8 cellular contexts compared by ENCODE assay signal in genomic region chr5:56818409-56819026, GRCh38. TPM values are rescaled to one million over a fixed set of nuclear protein-coding genes. Genes with fewer than 3 reads are reported as not detected.
DNase-seq lines count a peak whose midpoint lies in the region; ATAC-seq and TF ChIP-seq lines count a peak whose summit lies in the region.

No MANE protein-coding gene starts in this region.

- H3K9ac ChIP-seq in GM23248 = no peak overlapping the region

- H3K27ac ChIP-seq in GM23248 (no peak overlapping the region), right lobe of liver (peak overlapping the region in 2 of 3 donors; percentile 16 to 34)

- no peak for ATAC-seq in right lobe of liver
- ATAC-seq in GM21360 (IDR thresholded peaks at IDR 0.05; ENCODE audit: unreplicated experiment) = no peak
- ATAC-seq in GM18502 (IDR thresholded peaks at IDR 0.05; ENCODE audit: poor library complexity, unreplicated experiment) = no peak

- H3K9me3 ChIP-seq in GM23248 (ENCODE audit: low read depth) (no peaks in the 10 kb centered on the region), right lobe of liver (no peaks in the 10 kb centered on the region)

- no peaks in the 10 kb centered on the region for H3K9me2 ChIP-seq in GM23248 (ENCODE audit: insufficient read depth)

- WGBS in GM23248 (ENCODE audit: low coverage in 1 of 2, low lambda C conversion rate in 2 of 2, missing lambda C conversion rate in 2 of 2), 2 experiments = 95 to 99% methylated on average over 3 of the region's 3 CpGs
- 19% methylated on average over 3 of the region's 3 CpGs for WGBS in right lobe of liver (ENCODE audit: insufficient coverage, low coverage, low lambda C conversion rate, missing lambda C conversion rate)

- H3K27me3 ChIP-seq in GM23248 (replicated peaks; ENCODE audit: insufficient read depth) = 0 out of 2 replicates have a peak, but pooled peaks cover 1% of the 10 kb centered on the region
- no peaks in the 10 kb centered on the region for H3K27me3 ChIP-seq in right lobe of liver

- H3K4me3 ChIP-seq in GM23248 = no peak overlapping the region
- peak overlapping the region in 1 of 3 donors; percentile 10 for H3K4me3 ChIP-seq in right lobe of liver

- H2AFZ ChIP-seq in GM23248 = no peak overlapping the region

- H3K79me2 ChIP-seq in GM23248 (ENCODE audit: insufficient read depth) = peaks cover 74% of the 10 kb centered on the region

- H3K36me3 ChIP-seq in GM23248 (ENCODE audit: low read depth) (no peaks in the 10 kb centered on the region), right lobe of liver (no peaks in the 10 kb centered on the region)

- no peaks in the 10 kb centered on the region for H3F3A ChIP-seq in GM23248 (ENCODE audit: insufficient read depth)

- in situ Hi-C loops in GM23248 (cut with MboI) = no loop called here

- peak; percentile 31 for DNase-seq in AG08396 (ENCODE audit: low spot score)
- peak; percentile 33 for DNase-seq in GM23248
- DNase-seq in amniotic epithelial cell (ENCODE audit: low read depth) = peak; percentile 41
- DNase-seq in right lobe of liver = no peak
- no peak for DNase-seq in NCI-H2171 (lab: John Stamatoyannopoulos, UW)
- no peak for DNase-seq in effector CD4-positive, alpha-beta T cell

- H3K4me2 ChIP-seq in GM23248 (ENCODE audit: unreplicated experiment) = peak overlapping the region; percentile 43

- no peaks in the 10 kb centered on the region for H4K20me1 ChIP-seq in GM23248 (ENCODE audit: insufficient read depth)

- intact Hi-C loops in right lobe of liver (cut with DNase I) = no loop called here

- no peak for TF ChIP-seq POLR2A in right lobe of liver (IDR thresholded peaks at IDR 0.05)

- peak in 3 of 4 donors; percentile 16 to 28 (median 21) for TF ChIP-seq CTCF in right lobe of liver (IDR thresholded peaks at IDR 0.05)

- H3K4me1 ChIP-seq in GM23248 (ENCODE audit: insufficient read depth) (peaks cover 12% of the 10 kb centered on the region; the same call in 1 of the 2 replicates), right lobe of liver (peaks cover 0 to 22% (median 5%) of the 10 kb centered on the region in 4 donors)

RNA-seq across cellular contexts. Expression of gene MAP3K1, which starts 3.2 kb away (rescaled TPM):
- 4.3 and 4.6 TPM in 2 replicates for total RNA-seq in GM23248 (2014; rRNA removed; shearing (Covaris generic))
- polyA plus RNA-seq in GM23248 (2016; fragmentation: Nextera tagmentation; extraction: Ambion mirVana) = 1.7 and 1.8 TPM in 2 replicates
- 10 to 100 TPM in 1 of 6 experiments, 1 to 10 TPM in 5; 6.3 to 10.3 (median 8.3) TPM for total RNA-seq in right lobe of liver

Comparison
In these comparisons a context has a peak if more than half of its experiments do, and no peak if none do; other contexts are left out.
1. DNase-seq: peak in AG08396 (single experiment), GM23248 (single experiment) and amniotic epithelial cell (single experiment); none in right lobe of liver (0 of 3), NCI-H2171 (single experiment) and effector CD4-positive, alpha-beta T cell (single experiment).